ENCODE assay signal across 2 cellular contexts in the genomic region with DNA sequence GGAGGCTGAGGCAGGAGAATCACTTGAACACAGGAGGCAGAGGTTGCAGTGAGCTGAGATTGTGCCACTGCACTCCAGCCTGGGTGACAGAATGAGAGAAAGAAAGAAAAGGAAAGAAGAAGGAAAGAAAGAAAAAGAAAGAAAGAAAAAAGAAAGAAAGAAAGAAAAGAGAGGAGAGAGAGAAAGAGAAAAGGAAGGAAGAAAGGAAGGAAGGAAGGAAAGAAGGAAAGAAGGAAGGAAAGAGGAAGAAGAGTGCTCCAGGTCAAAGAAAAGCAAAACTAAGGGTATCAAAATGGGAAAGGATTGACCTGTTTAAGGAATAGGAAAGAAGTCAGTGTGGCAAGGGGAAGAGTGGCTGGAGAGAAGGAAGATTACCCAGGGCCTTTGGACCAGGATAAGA.
TF ChIP-seq lines count a peak whose summit lies in the region.

No MANE protein-coding gene starts in this region.

TF ChIP-seq in HEK293, 187 proteins besides CTCF, POLR2A, EP300 and RAD21:
- TF ChIP-seq PRDM1 (tag by site-specific recombination; IDR thresholded peaks at IDR 0.05), result peak; percentile 41
- TF ChIP-seq ZNF366 (tag by site-specific recombination; conservative IDR thresholded peaks at IDR 0.05), result peak; percentile 89

TF ChIP-seq in K562, 482 proteins besides CTCF, POLR2A, EP300 and RAD21:
- TF ChIP-seq, protein P1, sequence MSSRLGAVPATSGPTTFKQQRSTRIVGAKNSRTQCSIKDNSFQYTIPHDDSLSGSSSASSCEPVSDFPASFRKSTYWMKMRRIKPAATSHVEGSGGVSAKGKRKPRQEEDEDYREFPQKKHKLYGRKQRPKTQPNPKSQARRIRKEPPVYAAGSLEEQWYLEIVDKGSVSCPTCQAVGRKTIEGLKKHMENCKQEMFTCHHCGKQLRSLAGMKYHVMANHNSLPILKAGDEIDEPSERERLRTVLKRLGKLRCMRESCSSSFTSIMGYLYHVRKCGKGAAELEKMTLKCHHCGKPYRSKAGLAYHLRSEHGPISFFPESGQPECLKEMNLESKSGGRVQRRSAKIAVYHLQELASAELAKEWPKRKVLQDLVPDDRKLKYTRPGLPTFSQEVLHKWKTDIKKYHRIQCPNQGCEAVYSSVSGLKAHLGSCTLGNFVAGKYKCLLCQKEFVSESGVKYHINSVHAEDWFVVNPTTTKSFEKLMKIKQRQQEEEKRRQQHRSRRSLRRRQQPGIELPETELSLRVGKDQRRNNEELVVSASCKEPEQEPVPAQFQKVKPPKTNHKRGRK (tag; IDR thresholded peaks at IDR 0.05), result peak; percentile 90
